ENCODE assay signal across 9 cellular contexts in the genomic region with DNA sequence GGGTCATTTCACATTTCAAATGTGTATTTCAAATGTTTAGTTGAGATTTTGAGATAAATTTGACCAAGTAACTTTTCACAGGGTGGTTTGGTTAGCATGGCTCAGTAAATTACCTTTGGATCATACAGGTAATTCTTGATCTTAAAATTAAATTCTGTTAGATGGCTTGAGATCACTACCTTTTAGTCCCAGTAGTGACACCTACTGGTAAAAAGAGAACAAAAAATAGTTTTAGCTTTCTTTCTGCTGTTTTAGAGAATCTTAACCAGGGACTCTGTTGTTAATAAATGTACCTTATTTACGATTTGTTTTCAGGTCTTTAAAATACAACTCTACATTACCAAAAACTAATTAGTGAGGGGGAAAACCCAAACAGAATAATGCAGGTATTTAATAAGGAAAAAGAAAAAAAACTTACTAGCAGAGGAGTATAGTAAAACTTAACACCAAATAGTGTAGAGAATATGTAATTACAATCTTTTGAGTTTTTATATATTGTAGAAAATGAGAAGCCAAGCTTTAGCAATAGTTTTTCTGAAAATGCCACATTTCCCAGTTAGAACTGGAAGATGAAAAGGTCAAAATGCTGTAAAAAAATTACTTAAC.
DNase-seq lines count a peak whose midpoint lies in the region; ATAC-seq and TF ChIP-seq lines count a peak whose summit lies in the region.
"Had no signal": no experiment of that assay in that cellular context is flagged by ENCODE, and none has a peak within 500 bp of the region (broad histone marks: within the 10 kb centered on the region; RNA-seq: fewer than 3 reads in every experiment).

No MANE protein-coding gene starts in this region.

- H3K4me3 ChIP-seq in GM23248 (no peak overlapping the region), Panc1 (ENCODE audit: low read depth in 2 of 2, low read length in 2 of 2) (no peak overlapping the region), gastroesophageal sphincter (no peak overlapping the region)
- H3K4me3 ChIP-seq: K562 had no signal

- H3K4me2 ChIP-seq in GM23248 (ENCODE audit: unreplicated experiment) = no peak overlapping the region

- no peaks in the 10 kb centered on the region for H3K9me3 ChIP-seq in GM23248 (ENCODE audit: low read depth)
- no peaks in the 10 kb centered on the region for H3K9me3 ChIP-seq in Panc1 (ENCODE audit: control insufficient read depth, insufficient read depth, low read depth, low read length)
- H3K9me3 ChIP-seq in gastroesophageal sphincter = no peaks in the 10 kb centered on the region

- no peaks in the 10 kb centered on the region for H3K36me3 Mint-ChIP-seq in activated naive CD8-positive, alpha-beta T cell treated with anti-CD3 and anti-CD28 coated beads, Interleukin-2, amount 50 U/mL, for 24 hours (ENCODE audit: low read depth)

- no peaks in the 10 kb centered on the region for H3K9me3 Mint-ChIP-seq in activated naive CD8-positive, alpha-beta T cell treated with anti-CD3 and anti-CD28 coated beads, Interleukin-2, amount 50 U/mL, for 24 hours
- no peaks in the 10 kb centered on the region for H3K9me3 Mint-ChIP-seq in stimulated activated naive CD8-positive, alpha-beta T cell treated with anti-CD3 and anti-CD28 coated beads, Interleukin-15, amount 100 ng/mL, for 72 hours

- no peaks in the 10 kb centered on the region for H3K36me3 ChIP-seq in GM23248 (ENCODE audit: low read depth)
- H3K36me3 ChIP-seq in Panc1 (ENCODE audit: control insufficient read depth, insufficient read depth, low read length) = no peaks in the 10 kb centered on the region; the same call in 1 of the 2 replicates
- H3K36me3 ChIP-seq in gastroesophageal sphincter = no peaks in the 10 kb centered on the region

- WGBS in GM23248 (ENCODE audit: low coverage in 1 of 2, low lambda C conversion rate in 2 of 2, missing lambda C conversion rate in 2 of 2), 2 experiments = 0 to 2% methylated on average over 1 of the region's 1 CpG
- 14 to 27% methylated on average over 1 of the region's 1 CpG for WGBS in gastroesophageal sphincter (ENCODE audit: low coverage in 1 of 2), 2 donors

- no peaks in the 10 kb centered on the region for H3K27me3 Mint-ChIP-seq in activated naive CD8-positive, alpha-beta T cell treated with anti-CD3 and anti-CD28 coated beads, Interleukin-2, amount 50 U/mL, for 24 hours
- H3K27me3 Mint-ChIP-seq in stimulated activated naive CD8-positive, alpha-beta T cell treated with anti-CD3 and anti-CD28 coated beads, Interleukin-15, amount 100 ng/mL, for 72 hours = no peaks in the 10 kb centered on the region

- no peaks in the 10 kb centered on the region for H4K20me1 ChIP-seq in GM23248 (ENCODE audit: insufficient read depth)

- in situ Hi-C loops in Caki2 (cut with HindIII; ENCODE audit: low pct_unique_long_range_greater_than_20kb, low sequenced_read_pairs) (no loop called here), GM23248 (cut with MboI) (loop anchor here (10.0 kb wide), 1 partner anchor 1253 kb away; no protein-coding TSS in a partner anchor), Panc1 (cut with HindIII; ENCODE audit: low pct_unique_long_range_greater_than_20kb, low sequenced_read_pairs) (no loop called here)

- 0 out of 2 replicates have a peak, but pooled peaks cover 5% of the 10 kb centered on the region for H3F3A ChIP-seq in GM23248 (ENCODE audit: insufficient read depth)

- peak; percentile 35 for DNase-seq in Caki2 (ENCODE audit: low read depth)
- DNase-seq in GM23248 = peak; percentile 51
- no peak for DNase-seq in Panc1 (ENCODE audit: low read depth, low spot score)
- DNase-seq in activated naive CD8-positive, alpha-beta T cell treated with anti-CD3 and anti-CD28 coated beads, Interleukin-2, amount 50 U/mL, for 24 hours = no peak
- no peak for DNase-seq in stimulated activated naive CD8-positive, alpha-beta T cell treated with anti-CD3 and anti-CD28 coated beads, Interleukin-15, amount 100 ng/mL, for 72 hours
- DNase-seq in Right ventricle myocardium superior = no peak

- no peak for TF ChIP-seq EP300 in gastroesophageal sphincter (IDR thresholded peaks at IDR 0.05)

- H3K4me1 ChIP-seq in GM23248 (ENCODE audit: insufficient read depth) (peaks cover 16% of the 10 kb centered on the region), Panc1 (ENCODE audit: control insufficient read depth, insufficient read depth, low read length) (no peaks in the 10 kb centered on the region; the same call in 1 of the 2 replicates), gastroesophageal sphincter (no peaks in the 10 kb centered on the region)

- peak; percentile 67; the same call in 1 of the 2 replicates for TF ChIP-seq CTCF in Panc1 (IDR thresholded peaks at IDR 0.05)
- TF ChIP-seq CTCF in gastroesophageal sphincter (IDR thresholded peaks at IDR 0.05) = peak in 3 of 4 experiments; percentile 15 to 50 (median 15)

- H3K4me1 Mint-ChIP-seq in activated naive CD8-positive, alpha-beta T cell treated with anti-CD3 and anti-CD28 coated beads, Interleukin-2, amount 50 U/mL, for 24 hours = no peaks in the 10 kb centered on the region
- no peaks in the 10 kb centered on the region for H3K4me1 Mint-ChIP-seq in stimulated activated naive CD8-positive, alpha-beta T cell treated with anti-CD3 and anti-CD28 coated beads, Interleukin-15, amount 100 ng/mL, for 72 hours

- CTCF ChIA-PET in Panc1 (lab: Charles Lee) = interaction anchor here (1.0 kb wide), 1 partner anchor 131 kb away, joined by 3 read pairs; no protein-coding TSS in a partner anchor

- no peaks in the 10 kb centered on the region for H3K79me2 ChIP-seq in GM23248 (ENCODE audit: insufficient read depth)

- no TSS peak for BruUV-seq in Panc1 (replicated peaks; lab: Mats Ljungman, UMichigan)

- H3K27ac ChIP-seq in GM23248 (no peak overlapping the region), Panc1 (ENCODE audit: low read length) (no peak overlapping the region), gastroesophageal sphincter (no peak overlapping the region)

- H2AFZ ChIP-seq in GM23248 = no peak overlapping the region

- H3K4me3 Mint-ChIP-seq in activated naive CD8-positive, alpha-beta T cell treated with anti-CD3 and anti-CD28 coated beads, Interleukin-2, amount 50 U/mL, for 24 hours = no peak overlapping the region
- no peak overlapping the region for H3K4me3 Mint-ChIP-seq in stimulated activated naive CD8-positive, alpha-beta T cell treated with anti-CD3 and anti-CD28 coated beads, Interleukin-15, amount 100 ng/mL, for 72 hours

- H3K27ac Mint-ChIP-seq in activated naive CD8-positive, alpha-beta T cell treated with anti-CD3 and anti-CD28 coated beads, Interleukin-2, amount 50 U/mL, for 24 hours = no peak overlapping the region
- no peak overlapping the region for H3K27ac Mint-ChIP-seq in stimulated activated naive CD8-positive, alpha-beta T cell treated with anti-CD3 and anti-CD28 coated beads, Interleukin-15, amount 100 ng/mL, for 72 hours

- H3K27me3 ChIP-seq in GM23248 (replicated peaks; ENCODE audit: insufficient read depth) (no peaks in the 10 kb centered on the region), Panc1 (ENCODE audit: control insufficient read depth, insufficient read depth, low read length) (no peaks in the 10 kb centered on the region), gastroesophageal sphincter (no peaks in the 10 kb centered on the region)

- POLR2A ChIA-PET in Panc1 (lab: Charles Lee) = interaction anchor here (0.6 kb wide), 1 partner anchor 572 kb away, joined by 3 read pairs; no protein-coding TSS in a partner anchor

- H3K9me2 ChIP-seq in GM23248 (ENCODE audit: insufficient read depth) = no peaks in the 10 kb centered on the region

- no peak overlapping the region for H3K9ac ChIP-seq in GM23248

- ATAC-seq in Panc1 = no peak
- no peak for ATAC-seq in gastroesophageal sphincter
- no peak for ATAC-seq in activated naive CD8-positive, alpha-beta T cell treated with anti-CD3 and anti-CD28 coated beads, Interleukin-2, amount 50 U/mL, for 24 hours
- no peak for ATAC-seq in HG03045 (IDR thresholded peaks at IDR 0.05; ENCODE audit: unreplicated experiment)
- ATAC-seq in stimulated activated naive CD8-positive, alpha-beta T cell treated with anti-CD3 and anti-CD28 coated beads, Interleukin-15, amount 100 ng/mL, for 72 hours = no peak
- ATAC-seq in Right ventricle myocardium superior (ENCODE audit: poor library complexity) = no peak
- ATAC-seq: K562 had no signal

- TF ChIP-seq POLR2A in gastroesophageal sphincter (IDR thresholded peaks at IDR 0.05) = no peak

- intact Hi-C loops in Panc1 (cut with micrococcal nuclease; ENCODE audit: unreplicated experiment) = loop anchor here (5.0 kb wide), 1 partner anchor 955 kb away; no protein-coding TSS in a partner anchor
- intact Hi-C loops in Right ventricle myocardium superior (cut with DNase I) = no loop called here

Comparison
In these comparisons a context has a peak if more than half of its experiments do, and no peak if none do; other contexts are left out.
1. DNase-seq: peak in Caki2 (single experiment) and GM23248 (single experiment); none in Panc1 (single experiment), activated naive CD8-positive, alpha-beta T cell treated with anti-CD3 and anti-CD28 coated beads, Interleukin-2, amount 50 U/mL, for 24 hours (single experiment), stimulated activated naive CD8-positive, alpha-beta T cell treated with anti-CD3 and anti-CD28 coated beads, Interleukin-15, amount 100 ng/mL, for 72 hours (0 of 2) and Right ventricle myocardium superior (single experiment).